1 cellular context compared by ENCODE assay signal in the genomic region with DNA sequence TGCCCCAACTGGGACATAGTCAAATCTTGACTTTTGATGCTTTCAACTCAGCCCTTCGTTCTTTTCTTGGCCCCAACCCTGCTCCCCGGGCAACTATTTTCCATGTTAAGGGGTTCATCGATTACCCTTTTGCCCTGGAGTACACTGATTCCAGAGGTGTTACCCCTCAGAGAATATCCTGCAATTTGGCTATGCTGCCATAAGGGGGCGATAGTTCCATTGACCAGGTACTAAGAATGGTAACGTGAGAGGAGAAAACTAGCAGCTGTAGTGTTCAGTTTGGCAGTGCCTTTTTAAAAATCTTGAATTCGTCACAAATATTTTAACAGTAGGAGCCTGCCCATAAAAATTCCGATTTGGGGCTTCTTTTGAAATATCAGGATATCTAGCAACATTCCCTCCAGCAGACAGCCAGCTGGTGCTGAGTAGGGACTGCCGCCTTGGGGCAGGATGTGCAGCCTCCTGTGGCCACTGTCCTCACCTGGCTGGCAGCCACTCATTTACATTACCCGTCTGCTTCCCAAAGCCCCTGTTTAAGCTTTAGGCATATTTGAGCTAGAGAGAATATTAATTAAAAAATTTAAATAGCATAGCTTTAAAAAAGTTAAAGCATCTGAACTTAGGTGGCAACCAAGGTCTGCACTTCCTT.
TF ChIP-seq lines count a peak whose summit lies in the region.

No MANE protein-coding gene starts in this region.

TF ChIP-seq in K562, 482 proteins besides CTCF, POLR2A, EP300 and RAD21:
- TF ChIP-seq CXXC5 (CRISPR knock-in tag; IDR thresholded peaks at IDR 0.05): no peak
- 0 out of 2 replicates have a peak, but pooled peaks have one; percentile 5 for TF ChIP-seq SMC3 (conservative IDR thresholded peaks at IDR 0.05; ENCODE audit: insufficient read depth, low read depth, low read length)
- TF ChIP-seq YY1 (IDR thresholded peaks at IDR 0.05; ENCODE audit: borderline replicate concordance in 1 of 3, control insufficient read depth in 1 of 3, extremely low read depth in 1 of 3, insufficient read depth in 3 of 3, insufficient read length in 1 of 3, insufficient replicate concordance in 2 of 3, low read depth in 1 of 3, low read length in 2 of 3): no peak
- no peak for TF ChIP-seq DDX20 (tag; IDR thresholded peaks at IDR 0.05; ENCODE audit: low read depth)
- TF ChIP-seq, protein P1, sequence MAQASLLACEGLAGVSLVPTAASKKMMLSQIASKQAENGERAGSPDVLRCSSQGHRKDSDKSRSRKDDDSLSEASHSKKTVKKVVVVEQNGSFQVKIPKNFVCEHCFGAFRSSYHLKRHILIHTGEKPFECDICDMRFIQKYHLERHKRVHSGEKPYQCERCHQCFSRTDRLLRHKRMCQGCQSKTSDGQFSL (CRISPR knock-in tag; IDR thresholded peaks at IDR 0.05): no peak
- TF ChIP-seq, protein P1 (tag; IDR thresholded peaks at IDR 0.05): no peak
TF ChIP-seq in K562: peak in this region for 1.
